ENCODE assay signal across 10 cellular contexts in the genomic region with DNA sequence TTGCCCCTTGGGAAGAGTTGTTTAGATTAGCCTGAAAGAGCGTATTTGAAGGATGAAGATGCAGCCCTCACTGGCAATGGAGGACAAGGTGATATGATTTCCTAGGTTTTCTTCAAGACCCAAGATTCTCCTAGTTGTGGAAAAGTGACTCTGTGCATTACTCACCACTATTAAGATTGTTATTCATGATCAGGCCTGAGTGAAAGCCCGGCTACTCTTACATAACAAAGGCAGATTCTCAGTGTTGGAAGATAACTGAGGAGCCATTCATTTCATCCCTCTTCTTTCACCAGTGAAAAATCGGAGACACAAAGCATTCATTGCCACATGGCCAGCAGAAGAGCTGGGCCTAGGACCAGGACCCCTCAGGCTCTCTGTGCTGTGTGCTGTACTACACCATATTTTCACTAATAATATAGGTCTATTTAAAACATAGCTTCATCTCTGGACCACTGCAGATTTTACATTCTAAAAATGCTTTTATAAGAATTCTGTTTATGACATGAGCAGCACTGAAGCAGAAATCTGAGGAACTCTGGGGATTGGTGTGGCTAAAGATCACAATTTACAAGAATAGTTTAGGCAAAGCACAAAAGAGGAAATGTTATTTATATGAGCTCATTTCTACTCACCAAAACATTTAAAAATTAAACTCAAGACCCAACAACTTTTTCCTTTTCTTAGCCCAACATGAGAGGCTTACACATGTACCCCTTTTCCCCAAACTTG.
DNase-seq lines count a peak whose midpoint lies in the region; ATAC-seq and TF ChIP-seq lines count a peak whose summit lies in the region.
"Had no signal": no experiment of that assay in that cellular context is flagged by ENCODE, and none has a peak within 500 bp of the region (broad histone marks: within the 10 kb centered on the region; RNA-seq: fewer than 3 reads in every experiment).

No MANE protein-coding gene starts in this region.

- H2BK5ac ChIP-seq in mesendoderm (ENCODE audit: low read length), result no peak overlapping the region

- no CpG with 5 or more reads among the region's 3 CpGs for WGBS in mesendoderm (ENCODE audit: extremely low coverage, insufficient coverage, low lambda C conversion rate)
- 70 to 81% (median 78%) methylated on average over 3 of the region's 3 CpGs for WGBS in ovary, 3 donors

- H3K9me3 Mint-ChIP-seq in stimulated activated memory B cell treated with anti-CD40 and anti-IgM and Interleukin-4, amounts not matched to agents 10 μg/mL and 1 μg/mL and 100 μg/mL, for 72 hours, result no peaks in the 10 kb centered on the region
- H3K9me3 Mint-ChIP-seq: natural killer cell treated with Interleukin-12 subunit alpha and Interleukin-12 subunit beta and Interleukin-15 and Interleukin-18, amount 100 ng/mL, for 72 hours; stimulated activated naive CD8-positive, alpha-beta T cell treated with anti-CD3 and anti-CD28 coated beads, Interleukin-15, amount 100 ng/mL, for 72 hours had no signal

- H4K5ac ChIP-seq in mesendoderm (ENCODE audit: low read length), result no peak overlapping the region

- H3K9ac ChIP-seq in NT2/D1 (ENCODE audit: insufficient read length, low read depth) (no peak overlapping the region), mesendoderm (ENCODE audit: low read length) (no peak overlapping the region)

- H3K23ac ChIP-seq in mesendoderm (ENCODE audit: low read length), result no peak overlapping the region

- no peaks in the 10 kb centered on the region for H3K36me3 Mint-ChIP-seq in stimulated activated memory B cell treated with anti-CD40 and anti-IgM and Interleukin-4, amounts not matched to agents 10 μg/mL and 1 μg/mL and 100 μg/mL, for 72 hours
- H3K36me3 Mint-ChIP-seq: natural killer cell treated with Interleukin-12 subunit alpha and Interleukin-12 subunit beta and Interleukin-15 and Interleukin-18, amount 100 ng/mL, for 72 hours had no signal

- H3K4ac ChIP-seq in mesendoderm (ENCODE audit: low read depth, low read length), result no peak overlapping the region

- no peak overlapping the region for H3K4me3 ChIP-seq in NT2/D1 (ENCODE audit: insufficient read length, low read depth)
- H3K4me3 ChIP-seq in dorsolateral prefrontal cortex, result peak overlapping the region in 1 of 59 donors; percentile 0
- H3K4me3 ChIP-seq in mesendoderm (ENCODE audit: low read length), result no peak overlapping the region
- no peak overlapping the region for H3K4me3 ChIP-seq in tibial artery
- no peak overlapping the region for H3K4me3 ChIP-seq in ovary

- TF ChIP-seq CTCF in dorsolateral prefrontal cortex (IDR thresholded peaks at IDR 0.05 in 54 of 56, conservative IDR thresholded peaks at IDR 0.05 in 2 of 56; ENCODE audit: low read depth in 1 of 56, partially characterized antibody in 56 of 56), result peak in 9 of 56 donors; percentile 10 to 32 (median 20)
- no peak for TF ChIP-seq CTCF in tibial artery (IDR thresholded peaks at IDR 0.05)
- no peak for TF ChIP-seq CTCF in ovary (IDR thresholded peaks at IDR 0.05)

- H3K4me1 Mint-ChIP-seq in stimulated activated memory B cell treated with anti-CD40 and anti-IgM and Interleukin-4, amounts not matched to agents 10 μg/mL and 1 μg/mL and 100 μg/mL, for 72 hours, result peaks cover 38% of the 10 kb centered on the region
- H3K4me1 Mint-ChIP-seq: stimulated activated naive CD8-positive, alpha-beta T cell treated with anti-CD3 and anti-CD28 coated beads, Interleukin-15, amount 100 ng/mL, for 72 hours had no signal

- DNase-seq in NT2/D1 (ENCODE audit: low read depth, low spot score) (peak; percentile 9), dorsolateral prefrontal cortex (peak in 3 of 10 donors; percentile 2 to 41 (median 22)), mesendoderm (no peak), tibial artery (peak in 1 of 2 donors; percentile 21), ovary (no peak)
- DNase-seq in effector CD8-positive, alpha-beta T cell (lab: John Stamatoyannopoulos, UW), result no peak
- DNase-seq: NCI-H1694 treated with DMSO at 0.1 percent for 48 hours; stimulated activated naive CD8-positive, alpha-beta T cell treated with anti-CD3 and anti-CD28 coated beads, Interleukin-15, amount 100 ng/mL, for 72 hours had no signal

- H3K56ac ChIP-seq in mesendoderm (ENCODE audit: low read length), result no peak overlapping the region

- no peak overlapping the region for H4K8ac ChIP-seq in mesendoderm (ENCODE audit: low read depth, low read length)

- H3K4me3 Mint-ChIP-seq in stimulated activated memory B cell treated with anti-CD40 and anti-IgM and Interleukin-4, amounts not matched to agents 10 μg/mL and 1 μg/mL and 100 μg/mL, for 72 hours, result no peak overlapping the region
- H3K4me3 Mint-ChIP-seq: natural killer cell treated with Interleukin-12 subunit alpha and Interleukin-12 subunit beta and Interleukin-15 and Interleukin-18, amount 100 ng/mL, for 72 hours; stimulated activated naive CD8-positive, alpha-beta T cell treated with anti-CD3 and anti-CD28 coated beads, Interleukin-15, amount 100 ng/mL, for 72 hours had no signal

- H2BK15ac ChIP-seq in mesendoderm (replicated peaks; ENCODE audit: low read depth), result peak overlapping the region; percentile 78

- intact Hi-C loops in dorsolateral prefrontal cortex (cut with DNase I), result no loop called here
- intact Hi-C loops in tibial artery (cut with DNase I; ENCODE audit: low total_unique reads), result loop anchor here (5.0 kb wide), 1 partner anchor 181 kb away; a partner anchor contains a TSS
- intact Hi-C loops in ovary (cut with DNase I), result no loop called here

- TF ChIP-seq EP300 in ovary (IDR thresholded peaks at IDR 0.05), result no peak

- H3K18ac ChIP-seq in mesendoderm (ENCODE audit: low read length), result no peak overlapping the region

- ATAC-seq in stimulated activated memory B cell treated with anti-CD40 and anti-IgM and Interleukin-4, amounts not matched to agents 10 μg/mL and 1 μg/mL and 100 μg/mL, for 72 hours, result no peak
- ATAC-seq: natural killer cell treated with Interleukin-12 subunit alpha and Interleukin-12 subunit beta and Interleukin-15 and Interleukin-18, amount 100 ng/mL, for 72 hours; stimulated activated naive CD8-positive, alpha-beta T cell treated with anti-CD3 and anti-CD28 coated beads, Interleukin-15, amount 100 ng/mL, for 72 hours had no signal

- TF ChIP-seq POLR2A in ovary (IDR thresholded peaks at IDR 0.05), result no peak

- H3K27me3 ChIP-seq in NT2/D1 (ENCODE audit: insufficient read depth, insufficient read length) (no peaks in the 10 kb centered on the region), dorsolateral prefrontal cortex (no peaks in the 10 kb centered on the region), mesendoderm (ENCODE audit: insufficient read depth, low read length, poor library complexity) (no peaks in the 10 kb centered on the region), tibial artery (no peaks in the 10 kb centered on the region), ovary (no peaks in the 10 kb centered on the region)

- H3K4me1 ChIP-seq in NT2/D1 (ENCODE audit: insufficient read depth, insufficient read length), result no peaks in the 10 kb centered on the region
- H3K4me1 ChIP-seq in mesendoderm (ENCODE audit: control insufficient read depth, low read depth, low read length), result no peaks in the 10 kb centered on the region
- H3K4me1 ChIP-seq in tibial artery, result peaks cover 0 to 45% (median 28%) of the 10 kb centered on the region in 4 donors
- peaks cover 7% of the 10 kb centered on the region for H3K4me1 ChIP-seq in ovary (ENCODE audit: insufficient read depth)

- H2BK120ac ChIP-seq in mesendoderm (ENCODE audit: low read depth, low read length), result no peak overlapping the region

- H3K36me3 ChIP-seq in NT2/D1 (ENCODE audit: insufficient read depth, insufficient read length, low read length) (no peaks in the 10 kb centered on the region), mesendoderm (ENCODE audit: control insufficient read depth, insufficient read depth, low read length) (no peaks in the 10 kb centered on the region), tibial artery (no peaks in the 10 kb centered on the region), ovary (no peaks in the 10 kb centered on the region)

- H3K27me3 Mint-ChIP-seq in stimulated activated memory B cell treated with anti-CD40 and anti-IgM and Interleukin-4, amounts not matched to agents 10 μg/mL and 1 μg/mL and 100 μg/mL, for 72 hours, result peaks cover 13% of the 10 kb centered on the region

- H3K79me2 ChIP-seq in mesendoderm (ENCODE audit: control insufficient read depth, insufficient read depth, low read length), result no peaks in the 10 kb centered on the region

- H2AK5ac ChIP-seq in mesendoderm (ENCODE audit: low read length), result no peak overlapping the region

- H3K27ac Mint-ChIP-seq in stimulated activated memory B cell treated with anti-CD40 and anti-IgM and Interleukin-4, amounts not matched to agents 10 μg/mL and 1 μg/mL and 100 μg/mL, for 72 hours, result no peak overlapping the region
- H3K27ac Mint-ChIP-seq: natural killer cell treated with Interleukin-12 subunit alpha and Interleukin-12 subunit beta and Interleukin-15 and Interleukin-18, amount 100 ng/mL, for 72 hours; stimulated activated naive CD8-positive, alpha-beta T cell treated with anti-CD3 and anti-CD28 coated beads, Interleukin-15, amount 100 ng/mL, for 72 hours had no signal

- no peak overlapping the region for H3K4me2 ChIP-seq in mesendoderm (ENCODE audit: low read length)

- no peaks in the 10 kb centered on the region for H3K9me3 ChIP-seq in NT2/D1 (ENCODE audit: insufficient read depth, low read length)
- no peaks in the 10 kb centered on the region for H3K9me3 ChIP-seq in tibial artery
- no peaks in the 10 kb centered on the region for H3K9me3 ChIP-seq in ovary

- H3K79me1 ChIP-seq in mesendoderm (ENCODE audit: low read length), result no peaks in the 10 kb centered on the region

- H3K27ac ChIP-seq in dorsolateral prefrontal cortex (peak overlapping the region in 56 of 59 donors; percentile 0 to 87 (median 71)), mesendoderm (ENCODE audit: low read depth, low read length) (no peak overlapping the region), tibial artery (peak overlapping the region; percentile 83), ovary (no peak overlapping the region)

Comparison
In these comparisons a context has a peak if more than half of its experiments do, and no peak if none do; other contexts are left out.
1. H3K27ac ChIP-seq: peak in dorsolateral prefrontal cortex (56 of 59) and tibial artery (2 of 2); none in mesendoderm (single experiment) and ovary (0 of 2).